10 cellular contexts compared by ENCODE assay signal in the genomic region with DNA sequence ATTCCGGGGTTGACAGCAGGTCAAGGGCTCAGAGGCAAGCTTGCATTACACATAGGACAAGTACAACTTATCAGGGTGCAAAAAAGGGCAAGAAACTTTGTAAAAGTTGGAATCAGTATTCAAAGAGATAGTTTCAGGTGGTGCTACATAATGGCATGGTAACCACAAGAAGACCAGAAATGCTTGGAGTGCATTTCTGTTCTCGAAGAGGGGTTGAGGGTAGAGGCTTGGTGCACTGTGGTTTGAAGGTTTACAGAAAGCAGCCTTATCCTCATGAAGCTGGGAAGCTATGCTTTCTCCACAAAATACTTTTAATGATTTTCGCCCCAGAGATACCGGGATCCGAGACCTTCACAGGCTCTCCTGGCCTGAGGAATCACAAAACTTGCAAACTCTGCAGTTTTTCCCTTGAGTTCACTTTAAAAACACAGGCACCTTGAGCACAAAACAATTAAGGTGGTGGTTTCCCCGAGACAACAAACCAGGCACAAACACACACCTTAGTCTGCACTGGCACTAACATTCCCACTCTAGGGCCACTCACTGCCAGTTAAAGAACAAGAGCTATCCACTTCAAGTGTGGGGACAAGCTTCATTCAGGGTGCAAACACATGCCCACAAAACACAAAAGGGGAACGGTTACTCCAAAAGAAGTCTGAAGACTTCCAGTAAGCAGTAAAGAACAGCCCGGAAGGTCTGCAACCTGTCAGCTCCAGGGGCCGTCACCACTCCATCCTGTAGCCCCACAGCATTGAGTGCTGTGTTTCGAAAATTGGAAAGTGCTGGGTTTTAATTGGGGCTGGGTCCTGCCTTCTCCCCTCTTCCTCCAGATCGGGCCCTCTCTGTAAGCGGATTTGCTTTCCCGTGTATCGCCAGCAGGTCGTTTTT. TPM values are rescaled to one million over a fixed set of nuclear protein-coding genes. Genes with fewer than 3 reads are reported as not detected.
DNase-seq lines count a peak whose midpoint lies in the region; ATAC-seq and TF ChIP-seq lines count a peak whose summit lies in the region.
"Had no signal": no experiment of that assay in that cellular context is flagged by ENCODE, and none has a peak within 500 bp of the region (broad histone marks: within the 10 kb centered on the region; RNA-seq: fewer than 3 reads in every experiment).

No MANE protein-coding gene starts in this region.

- no peaks in the 10 kb centered on the region for H3K36me3 ChIP-seq in left lung
- H3K36me3 ChIP-seq: SJSA1 had no signal

- no peaks in the 10 kb centered on the region for H3K9me3 ChIP-seq in left lung
- H3K9me3 ChIP-seq: SJSA1 had no signal

- no peak overlapping the region for H3K27ac Mint-ChIP-seq in activated T-cell treated with anti-CD3 and anti-CD28 coated beads, Interleukin-2, amount 50 U/mL, for 24 hours
- no peak overlapping the region for H3K27ac Mint-ChIP-seq in activated naive CD8-positive, alpha-beta T cell

- H3K27ac ChIP-seq in left lung = no peak overlapping the region
- peak overlapping the region; percentile 33 for H3K27ac ChIP-seq in temporal lobe (ENCODE audit: low read depth, low read length)
- H3K27ac ChIP-seq: SJSA1 had no signal

- H3K36me3 Mint-ChIP-seq in activated T-cell treated with anti-CD3 and anti-CD28 coated beads, Interleukin-2, amount 50 U/mL, for 24 hours (ENCODE audit: low read depth) = no peaks in the 10 kb centered on the region
- no peaks in the 10 kb centered on the region for H3K36me3 Mint-ChIP-seq in activated naive CD8-positive, alpha-beta T cell

- H3K4me3 ChIP-seq in left lung = no peak overlapping the region
- H3K4me3 ChIP-seq: SJSA1 had no signal

- peaks cover 0 to 71% of the 10 kb centered on the region in 2 donors for H3K27me3 ChIP-seq in left lung

- peak; percentile 15 for ATAC-seq in left lung

- no peak for DNase-seq in activated T-cell treated with anti-CD3 and anti-CD28 coated beads, Interleukin-2, amount 50 U/mL, for 24 hours
- DNase-seq in activated T-cell treated with anti-CD3 and anti-CD28 coated beads for 4 hours (no peak), left lung (no peak), SIG-M5 (lab: John Stamatoyannopoulos, UW) (no peak), SKM-1 (lab: John Stamatoyannopoulos, UW; ENCODE audit: unreplicated experiment) (no peak), SHP77 treated with DMSO at 0.1 percent for 48 hours (lab: John Stamatoyannopoulos, UW) (no peak)
- DNase-seq: NCI-H1092 had no signal

- peak overlapping the region; percentile 74 for H3K4me3 Mint-ChIP-seq in activated T-cell treated with anti-CD3 and anti-CD28 coated beads, Interleukin-2, amount 50 U/mL, for 24 hours
- peak overlapping the region; percentile 88 for H3K4me3 Mint-ChIP-seq in activated naive CD8-positive, alpha-beta T cell

- no peaks in the 10 kb centered on the region for H3K9me3 Mint-ChIP-seq in activated T-cell treated with anti-CD3 and anti-CD28 coated beads, Interleukin-2, amount 50 U/mL, for 24 hours
- no peaks in the 10 kb centered on the region for H3K9me3 Mint-ChIP-seq in activated naive CD8-positive, alpha-beta T cell (ENCODE audit: low read depth)

- no peak for TF ChIP-seq CTCF in left lung (IDR thresholded peaks at IDR 0.05)

- intact Hi-C loops in left lung (cut with DNase I) = loop anchor here in 1 of 2 donors (10.0 kb wide), 2 partner anchors 282 to 402 kb away; no protein-coding TSS in a partner anchor

- peaks cover 20 to 58% of the 10 kb centered on the region in 2 donors for H3K4me1 ChIP-seq in left lung

- peaks cover 62% of the 10 kb centered on the region for H3K27me3 Mint-ChIP-seq in activated T-cell treated with anti-CD3 and anti-CD28 coated beads, Interleukin-2, amount 50 U/mL, for 24 hours
- H3K27me3 Mint-ChIP-seq in activated naive CD8-positive, alpha-beta T cell = peaks cover 26% of the 10 kb centered on the region

- H3K4me1 Mint-ChIP-seq in activated T-cell treated with anti-CD3 and anti-CD28 coated beads, Interleukin-2, amount 50 U/mL, for 24 hours (ENCODE audit: low read depth) = peaks cover 42% of the 10 kb centered on the region
- H3K4me1 Mint-ChIP-seq in activated naive CD8-positive, alpha-beta T cell (ENCODE audit: low read depth) = peaks cover 33% of the 10 kb centered on the region

RNA-seq across cellular contexts. Expression of gene NFIA, which starts 29.7 kb away (rescaled TPM):
- total RNA-seq in left lung = 10 to 100 TPM; 43.1 to 60.7 TPM
- 85.8 TPM for total RNA-seq in temporal lobe
